Comparison of ENCODE assay signal across 14 cellular contexts in genomic region chr12:19850341-19851065, GRCh38.
DNase-seq lines count a peak whose midpoint lies in the region; ATAC-seq lines count a peak whose summit lies in the region.
"Had no signal": no experiment of that assay in that cellular context is flagged by ENCODE, and none has a peak within 500 bp of the region (broad histone marks: within the 10 kb centered on the region; RNA-seq: fewer than 3 reads in every experiment).

No MANE protein-coding gene starts in this region.

- DNase-seq in EL = peak; percentile 19
- DNase-seq in amniotic epithelial cell (ENCODE audit: low read depth) = peak; percentile 68
- DNase-seq in kidney tubule cell (ENCODE audit: low spot score) = peak; percentile 36
- no peak for DNase-seq in sciatic nerve (ENCODE audit: low spot score)
- DNase-seq in pons (ENCODE audit: low spot score) = no peak
- DNase-seq in activated T-cell treated with anti-CD3 and anti-CD28 coated beads, Interleukin-2, amount 50 U/mL, for 1 hour = no peak
- DNase-seq in Karpas-422 = no peak
- DNase-seq: activated CD8-positive, alpha-beta memory T cell treated with anti-CD3 and anti-CD28 coated beads, Interleukin-2, amount 50 U/mL, for 4 hours; CD4-positive, alpha-beta memory T cell; naive thymus-derived CD8-positive, alpha-beta T cell; NCI-H526; SIG-M5 had no signal

- no peaks in the 10 kb centered on the region for H3K9me2 ChIP-seq in Karpas-422 (replicated peaks; ENCODE audit: insufficient read depth, low read length)

- intact Hi-C loops in sciatic nerve (cut with DNase I) = no loop called here

- H3K4me3 ChIP-seq in Karpas-422 (ENCODE audit: low read length) = no peak overlapping the region
- H3K4me3 ChIP-seq: GM23338 had no signal

- H3K79me2 ChIP-seq in Karpas-422 (ENCODE audit: low read length) = no peaks in the 10 kb centered on the region

- no peaks in the 10 kb centered on the region for H3K36me3 ChIP-seq in Karpas-422 (ENCODE audit: insufficient read depth, low read length)

- ATAC-seq in sciatic nerve = peak; percentile 90
- no peak for ATAC-seq in GM21576 (IDR thresholded peaks at IDR 0.05; ENCODE audit: unreplicated experiment)
- ATAC-seq: GM23338; naive thymus-derived CD8-positive, alpha-beta T cell had no signal

- H3K9ac ChIP-seq in Karpas-422 (ENCODE audit: low read length) = no peak overlapping the region

- H3K27me3 ChIP-seq in Karpas-422 (ENCODE audit: low read length) = no peaks in the 10 kb centered on the region

- H4K20me1 ChIP-seq in Karpas-422 (ENCODE audit: insufficient read depth, low read depth, low read length) = no peaks in the 10 kb centered on the region

- H3K4me1 ChIP-seq in Karpas-422 (ENCODE audit: low read length) = no peaks in the 10 kb centered on the region

- H3K9me3 ChIP-seq in Karpas-422 (ENCODE audit: low read length) = no peaks in the 10 kb centered on the region

- no peak overlapping the region for H2AFZ ChIP-seq in Karpas-422 (ENCODE audit: low read length)
- H2AFZ ChIP-seq: GM23338 had no signal

- H3K4me2 ChIP-seq in Karpas-422 (ENCODE audit: low read depth, low read length, poor library complexity, severe bottlenecking) = no peak overlapping the region
- H3K4me2 ChIP-seq: GM23338 had no signal

- no peak overlapping the region for H3K27ac ChIP-seq in Karpas-422 (ENCODE audit: low read length)

Comparison
In these comparisons a context has a peak if more than half of its experiments do, and no peak if none do; other contexts are left out.
1. DNase-seq: peak in EL (single experiment), amniotic epithelial cell (single experiment) and kidney tubule cell (single experiment); none in sciatic nerve (single experiment), pons (single experiment), activated T-cell treated with anti-CD3 and anti-CD28 coated beads, Interleukin-2, amount 50 U/mL, for 1 hour (single experiment) and Karpas-422 (single experiment).